7 cellular contexts compared by ENCODE assay signal in genomic region chr5:134758504-134759341, GRCh38.
DNase-seq lines count a peak whose midpoint lies in the region; ATAC-seq and TF ChIP-seq lines count a peak whose summit lies in the region.

TSS of gene DDX46 (plus strand) at chr5:134758779. CDS start at chr5:134758939, 160 bp downstream.

- peak; percentile 90 for DNase-seq in NCI-H2029 (lab: John Stamatoyannopoulos, UW)
- peak; percentile 87 for DNase-seq in T-helper 22 cell (ENCODE audit: low read depth)
- peak; percentile 76 for DNase-seq in astrocyte of the cerebellum (ENCODE audit: low read depth)
- DNase-seq in hepatic stellate cell (ENCODE audit: low spot score) = peak; percentile 91
- DNase-seq in retinal pigment epithelial cell (ENCODE audit: low read depth) = peak; percentile 69

- TF ChIP-seq POLR2A in GM18505 (IDR thresholded peaks at IDR 0.05; ENCODE audit: borderline replicate concordance, extremely low read depth, insufficient read depth, insufficient read length) = peak; percentile 92

- in situ Hi-C loops in astrocyte of the cerebellum (cut with HindIII; ENCODE audit: low sequenced_read_pairs) = no loop called here

- peak; percentile 96 for ATAC-seq in GM18505 (IDR thresholded peaks at IDR 0.05; ENCODE audit: unreplicated experiment)
- ATAC-seq in HG02973 (IDR thresholded peaks at IDR 0.05; ENCODE audit: unreplicated experiment) = peak; percentile 95

- H3K4me3 ChIP-seq in astrocyte of the cerebellum (ENCODE audit: low read depth, low read length) = peak within 1 kb of the TSS; percentile 85
- peak within 1 kb of the TSS; percentile 97 for H3K4me3 ChIP-seq in retinal pigment epithelial cell (ENCODE audit: low read length)

- TF ChIP-seq CTCF in astrocyte of the cerebellum (IDR thresholded peaks at IDR 0.05; ENCODE audit: low read depth, low read length, missing control alignments) = peak; percentile 77
- TF ChIP-seq CTCF in retinal pigment epithelial cell (conservative IDR thresholded peaks at IDR 0.05; ENCODE audit: low read depth, low read length) = peak; percentile 71

Comparison
In these comparisons a context has a peak if more than half of its experiments do, and no peak if none do; other contexts are left out.
1. Peak in every context shown above with its lines: DNase-seq, ATAC-seq and H3K4me3 ChIP-seq.